ENCODE assay signal across 20 cellular contexts in the genomic region with DNA sequence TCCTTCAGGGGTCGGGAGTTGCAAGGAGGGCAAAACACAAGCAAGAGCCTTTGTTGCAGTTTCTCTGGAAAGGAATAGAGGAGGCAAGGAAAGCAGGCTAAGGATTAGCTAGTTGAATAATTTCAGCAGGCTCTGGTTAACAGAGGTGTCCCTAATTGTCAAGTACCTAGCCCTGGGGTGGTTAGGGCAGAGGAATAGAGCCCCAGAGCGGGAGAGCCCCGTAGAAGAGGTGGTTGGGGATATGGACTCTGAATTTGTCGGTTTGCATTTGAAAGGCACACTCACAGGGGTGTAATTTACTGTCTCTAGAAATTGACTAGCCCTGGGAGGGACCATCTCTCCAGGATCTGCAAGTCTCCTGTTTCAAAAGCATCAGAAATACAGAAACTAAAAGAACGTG.
"Had no signal": no experiment of that assay in that cellular context is flagged by ENCODE, and none has a peak within 500 bp of the region (broad histone marks: within the 10 kb centered on the region; RNA-seq: fewer than 3 reads in every experiment).

No MANE protein-coding gene starts in this region.

- H3K4me1 ChIP-seq: colonic mucosa, foreskin keratinocyte, left ventricle myocardium inferior, spleen, stomach, transverse colon had no signal

- H3K4me3 ChIP-seq: colonic mucosa, left ventricle myocardium inferior, lung, spleen, stomach, thoracic aorta, transverse colon had no signal

- H3K4me1 Mint-ChIP-seq: naive B cell; stimulated activated naive B cell treated with anti-CD40 and anti-IgM and Interleukin-4, amounts not matched to agents 10 μg/mL and 1 μg/mL and 100 μg/mL, for 72 hours had no signal

- H3K27ac Mint-ChIP-seq: naive B cell; nephron progenitor cell; stimulated activated naive B cell treated with anti-CD40 and anti-IgM and Interleukin-4, amounts not matched to agents 10 μg/mL and 1 μg/mL and 100 μg/mL, for 72 hours had no signal

- H3K27me3 Mint-ChIP-seq: naive B cell; stimulated activated naive B cell treated with anti-CD40 and anti-IgM and Interleukin-4, amounts not matched to agents 10 μg/mL and 1 μg/mL and 100 μg/mL, for 72 hours had no signal

- DNase-seq: colonic mucosa; dermis blood vessel endothelial cell; erythroblast; foreskin keratinocyte; kidney; left cardiac atrium; left ventricle myocardium inferior; mesenchymal stem cell; naive B cell; nephron progenitor cell; posterior cingulate gyrus; spleen; stimulated activated CD4-positive, alpha-beta T cell treated with anti-CD3 and anti-CD28 coated beads, Interleukin-2, amount 100 ng/mL, for 24 hours; stimulated activated CD4-positive, alpha-beta T cell treated with anti-CD3 and anti-CD28 coated beads, Interleukin-4, amount 100 ng/mL, for 4 hours; stimulated activated naive B cell treated with anti-CD40 and anti-IgM and Interleukin-4, amounts not matched to agents 10 μg/mL and 1 μg/mL and 100 μg/mL, for 72 hours; stomach; substantia nigra; transverse colon had no signal

- H3K36me3 Mint-ChIP-seq: naive B cell; stimulated activated naive B cell treated with anti-CD40 and anti-IgM and Interleukin-4, amounts not matched to agents 10 μg/mL and 1 μg/mL and 100 μg/mL, for 72 hours had no signal

- H3K9me3 ChIP-seq: colonic mucosa, left ventricle myocardium inferior, thoracic aorta, transverse colon had no signal

- H3K27ac ChIP-seq: colonic mucosa, foreskin keratinocyte, left ventricle myocardium inferior, spleen, stomach, thoracic aorta, transverse colon had no signal

- H3K36me3 ChIP-seq: colonic mucosa, left ventricle myocardium inferior, spleen, stomach, thoracic aorta, transverse colon had no signal

- H3K27me3 ChIP-seq: colonic mucosa, foreskin keratinocyte, spleen, stomach, transverse colon had no signal

- H3K4me3 Mint-ChIP-seq: naive B cell; nephron progenitor cell; stimulated activated naive B cell treated with anti-CD40 and anti-IgM and Interleukin-4, amounts not matched to agents 10 μg/mL and 1 μg/mL and 100 μg/mL, for 72 hours had no signal
